Comparison of ENCODE assay signal across 8 cellular contexts in genomic region chr3:150286390-150287147, GRCh38.
A peak's percentile ranks its signal among the peaks of the same experiment; 100 is the strongest.
DNase-seq lines count a peak whose midpoint lies in the region; ATAC-seq and TF ChIP-seq lines count a peak whose summit lies in the region.

No MANE protein-coding gene starts in this region.

- TF ChIP-seq POLR2A in adrenal gland (IDR thresholded peaks at IDR 0.05), result no peak

- H3K27ac ChIP-seq in adrenal gland (no peak overlapping the region), tibial artery (no peak overlapping the region)

- H3K9me3 ChIP-seq in adrenal gland (replicated peaks in 1 of 3) (no peaks in the 10 kb centered on the region), tibial artery (no peaks in the 10 kb centered on the region)

- no peak overlapping the region for H3K4me3 Mint-ChIP-seq in CD14-positive monocyte

- intact Hi-C loops in CD14-positive monocyte (cut with micrococcal nuclease), result loop anchor here in 1 of 2 donors (5.0 kb wide), 1 partner anchor 211 kb away; no protein-coding TSS in a partner anchor
- intact Hi-C loops in adrenal gland (cut with DNase I), result loop anchor here in 1 of 2 donors (5.0 kb wide), 1 partner anchor 211 kb away; no protein-coding TSS in a partner anchor
- intact Hi-C loops in tibial artery (cut with DNase I; ENCODE audit: low total_unique reads), result loop anchor here (5.0 kb wide), 1 partner anchor 211 kb away; no protein-coding TSS in a partner anchor

- no peaks in the 10 kb centered on the region for H3K36me3 ChIP-seq in adrenal gland (replicated peaks in 1 of 2)
- no peaks in the 10 kb centered on the region for H3K36me3 ChIP-seq in tibial artery

- H3K4me3 ChIP-seq in adrenal gland (no peak overlapping the region), tibial artery (no peak overlapping the region)

- peak; percentile 67 for TF ChIP-seq CTCF in CD14-positive monocyte (IDR thresholded peaks at IDR 0.05)
- TF ChIP-seq CTCF in adrenal gland (IDR thresholded peaks at IDR 0.05), result peak; percentile 36 to 72 (median 62)
- peak; percentile 45 to 57 for TF ChIP-seq CTCF in tibial artery (IDR thresholded peaks at IDR 0.05)

- H3K27me3 ChIP-seq in adrenal gland (no peaks in the 10 kb centered on the region), tibial artery (no peaks in the 10 kb centered on the region)

- no peaks in the 10 kb centered on the region for H3K36me3 Mint-ChIP-seq in CD14-positive monocyte

- 49 to 76% (median 58%) methylated on average over 6 of the region's 6 CpGs for WGBS in adrenal gland, 4 donors

- peaks cover 0 to 5% (median 0%) of the 10 kb centered on the region in 3 donors for H3K27me3 Mint-ChIP-seq in CD14-positive monocyte (ENCODE audit: low read depth in 3 of 3)

- DNase-seq in CD14-positive monocyte (ENCODE audit: low spot score) (no peak), NCI-H2196 treated with DMSO at 0.1 percent for 48 hours (lab: John Stamatoyannopoulos, UW; ENCODE audit: unreplicated experiment) (peak; percentile 27), adrenal gland (peak in 2 of 7 donors; percentile 14 to 24), iris pigment epithelial cell (ENCODE audit: low read depth) (peak; percentile 63), tibial artery (no peak)
- DNase-seq in stimulated activated naive CD4-positive, alpha-beta T cell treated with Interleukin-2 at 50 U/mL for 16 hours (lab: John Stamatoyannopoulos, UW), result no peak

- no peak overlapping the region for H3K27ac Mint-ChIP-seq in CD14-positive monocyte

- no peaks in the 10 kb centered on the region for H3K4me1 ChIP-seq in adrenal gland (replicated peaks in 1 of 2)
- H3K4me1 ChIP-seq in tibial artery, result no peaks in the 10 kb centered on the region

- no peaks in the 10 kb centered on the region for H3K4me1 Mint-ChIP-seq in CD14-positive monocyte

- peak; percentile 81 for ATAC-seq in GM18498 (IDR thresholded peaks at IDR 0.05; ENCODE audit: unreplicated experiment)
- ATAC-seq in HG02943 (IDR thresholded peaks at IDR 0.05; ENCODE audit: low read depth, unreplicated experiment), result peak; percentile 76

- peaks cover 0 to 8% (median 0%) of the 10 kb centered on the region in 7 donors for H3K9me3 Mint-ChIP-seq in CD14-positive monocyte

Comparison
In these comparisons a context has a peak if more than half of its experiments do, and no peak if none do; other contexts are left out.
1. DNase-seq: peak in NCI-H2196 treated with DMSO at 0.1 percent for 48 hours (single experiment) and iris pigment epithelial cell (single experiment); none in CD14-positive monocyte (single experiment), tibial artery (0 of 2) and stimulated activated naive CD4-positive, alpha-beta T cell treated with Interleukin-2 at 50 U/mL for 16 hours (single experiment).
2. Peak in every context shown above with its lines, with median percentiles within 50 percentile points of each other: CTCF ChIP-seq.